27 cellular contexts compared by ENCODE assay signal in the genomic region with DNA sequence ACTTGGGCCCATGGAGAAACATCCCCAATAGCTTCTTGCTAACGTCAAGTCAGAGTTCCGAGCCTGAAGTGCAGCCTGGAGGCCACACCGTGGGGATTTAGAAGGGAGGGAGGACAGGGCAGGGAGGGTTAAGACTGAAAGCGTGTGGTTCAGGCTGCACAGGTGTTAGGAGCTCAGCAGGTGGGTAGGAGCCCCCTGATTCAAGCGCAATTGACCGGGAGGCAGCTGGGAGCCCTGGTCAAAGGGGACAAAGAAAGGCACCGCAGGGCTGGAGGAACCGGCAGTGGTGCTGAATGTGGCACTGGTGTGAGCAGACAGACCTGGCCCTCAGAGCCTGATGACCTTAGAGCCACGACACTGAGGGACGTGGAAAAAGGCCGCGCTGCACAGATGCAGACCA.
"Had no signal": no experiment of that assay in that cellular context is flagged by ENCODE, and none has a peak within 500 bp of the region (broad histone marks: within the 10 kb centered on the region; RNA-seq: fewer than 3 reads in every experiment).

No MANE protein-coding gene starts in this region.

- ATAC-seq: activated CD8-positive, alpha-beta T cell treated with anti-CD3 and anti-CD28 coated beads for 36 hours; activated T-cell treated with anti-CD3 and anti-CD28 coated beads, Interleukin-2, amount 50 U/mL, for 4 hours; activated T-helper 17 cell treated with anti-CD3 and anti-CD28 coated beads, Interleukin-2, amount 50 U/mL, for 72 hours; effector memory CD8-positive, alpha-beta T cell; left lung; sciatic nerve; stimulated activated naive CD8-positive, alpha-beta T cell treated with anti-CD3 and anti-CD28 coated beads, Interleukin-15, Interleukin-2, amounts not matched to agents 100 U/mL and 50 U/mL, for 24 hours had no signal

- H3K4me1 ChIP-seq: heart left ventricle, left lung, lower lobe of right lung, testis, transverse colon had no signal

- H3K27me3 ChIP-seq: brain microvascular endothelial cell, neutrophil, testis, transverse colon had no signal

- H3K4me3 ChIP-seq: coronary artery, dorsolateral prefrontal cortex, heart left ventricle, left lung, lower lobe of right lung, skin epidermis, testis, transverse colon had no signal

- H3K27ac ChIP-seq: brain microvascular endothelial cell, coronary artery, dorsolateral prefrontal cortex, heart left ventricle, left lung, lower lobe of right lung, neutrophil, skin epidermis, testis, transverse colon had no signal

- DNase-seq: activated CD4-positive, alpha-beta T cell treated with anti-CD3 and anti-CD28 coated beads for 1 hour; activated CD4-positive, alpha-beta T cell treated with anti-CD3 and anti-CD28 coated beads, Interleukin-2, amount 10 ng/mL, durations not matched to agents 7 days and 5 days; activated CD8-positive, alpha-beta T cell treated with anti-CD3 and anti-CD28 coated beads for 36 hours; activated gamma-delta T cell treated with Interleukin-2 at 50 U/mL for 16 hours; activated naive CD4-positive, alpha-beta T cell treated with anti-CD3 and anti-CD28 coated beads, Interleukin-2, amount 50 U/mL, for 16 hours; activated T-cell treated with anti-CD3 and anti-CD28 coated beads, Interleukin-2, amount 50 U/mL, for 4 hours; amniotic stem cell; brain microvascular endothelial cell; dorsolateral prefrontal cortex; effector memory CD8-positive, alpha-beta T cell; heart left ventricle; hypothalamus; left lung; lower lobe of right lung; mesenchymal stem cell; natural killer cell; stimulated activated CD4-positive, alpha-beta T cell treated with anti-CD3 and anti-CD28 coated beads, Interleukin-12 subunit alpha, Interleukin-12 subunit beta, amount 100 ng/mL, for 4 hours; stimulated activated CD4-positive, alpha-beta T cell treated with anti-CD3 and anti-CD28 coated beads, Interleukin-4, amount 100 ng/mL, for 1 hour; stimulated activated naive CD8-positive, alpha-beta T cell treated with anti-CD3 and anti-CD28 coated beads, Interleukin-15, Interleukin-2, amounts not matched to agents 100 U/mL and 50 U/mL, for 24 hours; T1000; testis; transverse colon had no signal

- H3K27ac Mint-ChIP-seq: activated CD4-positive, alpha-beta T cell treated with anti-CD3 and anti-CD28 coated beads, Interleukin-2, amount 10 ng/mL, durations not matched to agents 7 days and 5 days; activated CD8-positive, alpha-beta T cell treated with anti-CD3 and anti-CD28 coated beads for 36 hours; activated T-helper 17 cell treated with anti-CD3 and anti-CD28 coated beads, Interleukin-2, amount 50 U/mL, for 72 hours; effector memory CD8-positive, alpha-beta T cell; natural killer cell had no signal

- H3K4me1 Mint-ChIP-seq: activated CD4-positive, alpha-beta T cell treated with anti-CD3 and anti-CD28 coated beads, Interleukin-2, amount 10 ng/mL, durations not matched to agents 7 days and 5 days; activated T-helper 17 cell treated with anti-CD3 and anti-CD28 coated beads, Interleukin-2, amount 50 U/mL, for 72 hours; natural killer cell had no signal

- H3K36me3 ChIP-seq: brain microvascular endothelial cell, heart left ventricle, left lung, lower lobe of right lung, neutrophil, transverse colon had no signal

- H3K4me3 Mint-ChIP-seq: activated CD4-positive, alpha-beta T cell treated with anti-CD3 and anti-CD28 coated beads, Interleukin-2, amount 10 ng/mL, durations not matched to agents 7 days and 5 days; activated CD8-positive, alpha-beta T cell treated with anti-CD3 and anti-CD28 coated beads for 36 hours; activated T-cell treated with anti-CD3 and anti-CD28 coated beads, Interleukin-2, amount 50 U/mL, for 4 hours; activated T-helper 17 cell treated with anti-CD3 and anti-CD28 coated beads, Interleukin-2, amount 50 U/mL, for 72 hours; effector memory CD8-positive, alpha-beta T cell; natural killer cell had no signal

- H3K9me3 ChIP-seq: neutrophil, testis had no signal

- H3K9me3 Mint-ChIP-seq: activated CD4-positive, alpha-beta T cell treated with anti-CD3 and anti-CD28 coated beads, Interleukin-2, amount 10 ng/mL, durations not matched to agents 7 days and 5 days; activated CD8-positive, alpha-beta T cell treated with anti-CD3 and anti-CD28 coated beads for 36 hours; effector memory CD8-positive, alpha-beta T cell had no signal
